26 cellular contexts compared by ENCODE assay signal in the genomic region with DNA sequence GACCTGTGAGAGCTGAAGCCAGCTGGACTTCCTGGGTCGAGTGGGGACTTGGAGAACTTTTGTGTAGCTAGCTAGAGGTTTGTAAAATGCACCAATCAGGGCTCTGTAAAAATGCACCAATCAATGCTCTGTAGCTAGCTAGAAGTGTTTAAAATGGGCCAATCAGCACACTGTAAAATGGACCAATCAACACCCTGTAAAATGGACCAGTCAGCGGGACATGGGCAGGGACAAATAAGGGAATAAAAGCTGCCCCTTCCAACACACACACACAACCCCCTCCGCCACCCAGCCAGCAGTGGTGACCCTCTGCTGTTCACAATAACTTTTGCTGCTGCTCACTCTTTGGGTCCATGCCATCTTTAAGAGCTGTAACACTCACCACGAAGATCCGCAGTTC. TPM values are rescaled to one million over a fixed set of nuclear protein-coding genes. Genes with fewer than 3 reads are reported as not detected.
DNase-seq lines count a peak whose midpoint lies in the region; ATAC-seq, FAIRE-seq and TF ChIP-seq lines count a peak whose summit lies in the region.
"Had no signal": no experiment of that assay in that cellular context is flagged by ENCODE, and none has a peak within 500 bp of the region (broad histone marks: within the 10 kb centered on the region; RNA-seq: fewer than 3 reads in every experiment).

No MANE protein-coding gene starts in this region.

- FAIRE-seq in GM12892 (lab: Jason Lieb, UNC): peak; percentile 82
- FAIRE-seq: frontal cortex had no signal

- peaks cover 5% of the 10 kb centered on the region for H3K4me1 Mint-ChIP-seq in activated T-helper 17 cell treated with anti-CD3 and anti-CD28 coated beads, Interleukin-2, amount 50 U/mL, for 72 hours

- H3K4me3 Mint-ChIP-seq in activated T-helper 17 cell treated with anti-CD3 and anti-CD28 coated beads, Interleukin-2, amount 50 U/mL, for 72 hours: no peak overlapping the region
- H3K4me3 Mint-ChIP-seq: naive B cell; T-helper 1 cell treated with Interleukin-12 subunit alpha and Interleukin-12 subunit beta and Interleukin-4 antibody, amounts not matched to agents 30 μg/mL and 1 μg/mL, for 36 hours; type B pancreatic cell had no signal

- H3K27me3 Mint-ChIP-seq in activated T-helper 17 cell treated with anti-CD3 and anti-CD28 coated beads, Interleukin-2, amount 50 U/mL, for 72 hours: peaks cover 8% of the 10 kb centered on the region

- ATAC-seq in activated T-helper 17 cell treated with anti-CD3 and anti-CD28 coated beads, Interleukin-2, amount 50 U/mL, for 72 hours (replicated peaks): no peak

- no peak for TF ChIP-seq POLR2A in GM12892 (IDR thresholded peaks at IDR 0.05; ENCODE audit: low read depth, low read length)
- TF ChIP-seq POLR2A in erythroblast (IDR thresholded peaks at IDR 0.05; ENCODE audit: low read length): no peak

- in situ Hi-C loops in ACHN (cut with HindIII; ENCODE audit: low pct_ligation_motif_present, low pct_unique_long_range_greater_than_20kb, low sequenced_read_pairs): no loop called here

- H3K27ac Mint-ChIP-seq in activated T-helper 17 cell treated with anti-CD3 and anti-CD28 coated beads, Interleukin-2, amount 50 U/mL, for 72 hours: no peak overlapping the region
- H3K27ac Mint-ChIP-seq: type B pancreatic cell had no signal

- DNase-seq in ACHN: peak; percentile 35
- DNase-seq in GM12892 (ENCODE audit: insufficient read length): no peak
- peak; percentile 55 for DNase-seq in RKO (ENCODE audit: low spot score)
- DNase-seq in erythroblast (lab: John Stamatoyannopoulos, UW): peak; percentile 36 to 60
- DNase-seq in stimulated activated naive CD4-positive, alpha-beta T cell treated with Interleukin-2 at 50 U/mL for 16 hours (lab: John Stamatoyannopoulos, UW): no peak
- no peak for DNase-seq in NCI-H524 treated with DMSO at 0.1 percent for 48 hours (lab: John Stamatoyannopoulos, UW)
- no peak for DNase-seq in 8988T
- DNase-seq: activated CD4-positive, alpha-beta T cell treated with anti-CD3 and anti-CD28 coated beads, Interleukin-2, amount 50 U/mL, for 1 hour; activated CD8-positive, alpha-beta memory T cell treated with anti-CD3 and anti-CD28 coated beads, Interleukin-2, amount 50 U/mL, for 48 hours; activated effector memory CD4-positive, alpha-beta T cell treated with anti-CD3 and anti-CD28 coated beads, Interleukin-2, amount 50 U/mL, for 16 hours; AML-193; KG1; mesenchymal stem cell; naive B cell; NCI-H1092 treated with DMSO at 0.1 percent for 48 hours; NCI-H2107; NCI-H526; SIG-M5; stimulated activated CD4-positive, alpha-beta T cell treated with anti-CD3 and anti-CD28 coated beads, Interleukin-12 subunit alpha, Interleukin-12 subunit beta, amount 100 ng/mL, for 4 hours had no signal

- no peaks in the 10 kb centered on the region for H3K9me3 Mint-ChIP-seq in activated T-helper 17 cell treated with anti-CD3 and anti-CD28 coated beads, Interleukin-2, amount 50 U/mL, for 72 hours
- H3K9me3 Mint-ChIP-seq: T-helper 1 cell treated with Interleukin-12 subunit alpha and Interleukin-12 subunit beta and Interleukin-4 antibody, amounts not matched to agents 30 μg/mL and 1 μg/mL, for 36 hours; type B pancreatic cell had no signal

- peaks cover 22% of the 10 kb centered on the region for H3K36me3 Mint-ChIP-seq in activated T-helper 17 cell treated with anti-CD3 and anti-CD28 coated beads, Interleukin-2, amount 50 U/mL, for 72 hours (ENCODE audit: low read depth)
- H3K36me3 Mint-ChIP-seq: naive B cell, type B pancreatic cell had no signal

RNA-seq across cellular contexts. Expression of a gene that starts 7.1 kb away (rescaled TPM):
- polyA plus RNA-seq in GM12892 (2012; ENCODE audit: missing spikeins): 28.3 TPM
- 10 to 100 TPM; 52.8 to 74.2 TPM for total RNA-seq in activated T-helper 17 cell treated with anti-CD3 and anti-CD28 coated beads, Interleukin-2, amount 50 U/mL, for 72 hours

RNA-seq across cellular contexts. Expression of a gene that starts 7.2 kb away (rescaled TPM):
- 23.8 TPM for polyA plus RNA-seq in GM12892 (2012; ENCODE audit: missing spikeins)
- 10 to 100 TPM; 47.8 to 55.8 TPM for total RNA-seq in activated T-helper 17 cell treated with anti-CD3 and anti-CD28 coated beads, Interleukin-2, amount 50 U/mL, for 72 hours

RNA-seq across cellular contexts. Expression of a gene that starts 20.8 kb away (rescaled TPM):
- polyA plus RNA-seq in GM12892 (2012; ENCODE audit: missing spikeins): not detected
- not detected for total RNA-seq in activated T-helper 17 cell treated with anti-CD3 and anti-CD28 coated beads, Interleukin-2, amount 50 U/mL, for 72 hours
- total RNA-seq: Daoy, dermis microvascular lymphatic vessel endothelial cell, osteoblast had no signal

RNA-seq across cellular contexts. Expression of a gene that starts 31.3 kb away (rescaled TPM):
- not detected for polyA plus RNA-seq in GM12892 (2012; ENCODE audit: missing spikeins)
- not detected for total RNA-seq in activated T-helper 17 cell treated with anti-CD3 and anti-CD28 coated beads, Interleukin-2, amount 50 U/mL, for 72 hours
- total RNA-seq: Daoy, dermis microvascular lymphatic vessel endothelial cell, frontal cortex, osteoblast had no signal

RNA-seq across cellular contexts. Expression of a gene that starts 39.2 kb away (rescaled TPM):
- 20.8 TPM for polyA plus RNA-seq in GM12892 (2012; ENCODE audit: missing spikeins)
- total RNA-seq in activated T-helper 17 cell treated with anti-CD3 and anti-CD28 coated beads, Interleukin-2, amount 50 U/mL, for 72 hours: 100 to 1,000 TPM in 1 of 2 donors, 10 to 100 TPM in 1; 83.7 to 336 TPM

Comparison
In these comparisons a context has a peak if more than half of its experiments do, and no peak if none do; other contexts are left out.
1. DNase-seq: peak in ACHN (single experiment), RKO (single experiment) and erythroblast (2 of 2); none in GM12892 (single experiment), stimulated activated naive CD4-positive, alpha-beta T cell treated with Interleukin-2 at 50 U/mL for 16 hours (single experiment), NCI-H524 treated with DMSO at 0.1 percent for 48 hours (single experiment) and 8988T (single experiment).